11 cellular contexts compared by ENCODE assay signal in the genomic region with DNA sequence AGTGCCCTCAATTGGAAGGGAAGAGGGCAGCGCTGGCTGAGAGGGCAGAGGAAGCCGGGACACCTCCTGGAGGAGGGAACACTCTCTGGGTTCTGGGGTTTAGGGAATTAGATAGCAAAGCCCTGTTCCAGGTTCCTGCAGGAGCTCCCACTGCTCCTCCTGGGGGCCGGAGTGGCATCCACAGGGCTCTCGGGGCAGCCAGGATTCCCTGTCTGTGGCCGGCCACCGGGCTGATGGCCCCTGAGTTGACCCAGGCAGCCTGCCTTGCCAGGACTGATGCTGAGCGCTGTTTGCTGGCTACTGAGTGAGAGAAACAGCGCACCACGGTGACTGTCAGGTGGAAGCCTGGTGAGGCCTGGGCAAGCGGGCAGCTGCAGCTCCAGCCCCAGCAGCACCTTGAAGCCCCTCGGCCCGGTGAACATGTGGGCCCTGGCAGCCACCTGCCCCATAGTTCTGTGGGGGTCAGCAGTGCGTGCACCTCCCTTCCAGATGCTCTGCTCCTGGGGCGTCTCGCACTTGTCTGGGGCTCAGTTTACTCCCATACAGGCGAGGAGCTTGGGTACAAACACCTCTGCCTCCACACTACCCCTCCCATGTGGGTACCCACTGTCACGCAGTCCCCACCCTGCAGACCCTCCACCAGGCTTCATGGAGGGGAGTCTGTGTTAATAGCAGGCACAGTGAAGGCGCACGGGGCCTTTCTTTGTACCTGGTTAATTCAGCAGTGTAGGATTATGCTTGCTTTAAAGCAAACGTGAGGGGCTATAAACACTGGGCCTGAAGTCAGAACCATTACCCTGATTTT. TPM values are rescaled to one million over a fixed set of nuclear protein-coding genes. Genes with fewer than 3 reads are reported as not detected.
DNase-seq lines count a peak whose midpoint lies in the region; ATAC-seq and TF ChIP-seq lines count a peak whose summit lies in the region.
"Had no signal": no experiment of that assay in that cellular context is flagged by ENCODE, and none has a peak within 500 bp of the region (broad histone marks: within the 10 kb centered on the region; RNA-seq: fewer than 3 reads in every experiment).

No MANE protein-coding gene starts in this region.

- 64 to 72% methylated on average over 14 to 18 of the region's 20 CpGs for WGBS in lower leg skin, 2 donors

- peak overlapping the region; percentile 44; the same call in 1 of the 2 replicates for H2AFZ ChIP-seq in Loucy (ENCODE audit: low read length)

- no peak overlapping the region for H3K9ac ChIP-seq in Loucy (ENCODE audit: low read depth, low read length, poor library complexity, severe bottlenecking)

- H3K79me2 ChIP-seq in Loucy (ENCODE audit: insufficient read depth, low read length): no peaks in the 10 kb centered on the region

- peak; percentile 11 for DNase-seq in DMS53 (lab: John Stamatoyannopoulos, UW)
- DNase-seq in DMS53 treated with DMSO at 0.1 percent for 48 hours (lab: John Stamatoyannopoulos, UW; ENCODE audit: unreplicated experiment): no peak
- peak; percentile 79 for DNase-seq in chondrocyte (ENCODE audit: low spot score)
- DNase-seq in omental fat pad (ENCODE audit: low spot score): no peak
- DNase-seq in AG08396 (ENCODE audit: low spot score): no peak
- DNase-seq in NCI-H2081 treated with DMSO at 0.1 percent for 48 hours (lab: John Stamatoyannopoulos, UW): no peak
- DNase-seq in lower leg skin (ENCODE audit: low spot score in 2 of 2): no peak

- no peak overlapping the region for H3K4me2 ChIP-seq in Loucy (ENCODE audit: low read depth, low read length, poor library complexity, severe bottlenecking)

- no peaks in the 10 kb centered on the region for H3F3A ChIP-seq in Loucy (ENCODE audit: low read depth)

- H3K4me1 Mint-ChIP-seq in chondrocyte (ENCODE audit: low read depth): peaks cover 12% of the 10 kb centered on the region

- H3K4me3 ChIP-seq in Loucy (ENCODE audit: low read length, poor library complexity, severe bottlenecking) (no peak overlapping the region), lower leg skin (ENCODE audit: low read depth, poor library complexity, severe bottlenecking) (no peak overlapping the region)

- no peak for TF ChIP-seq POLR2A in lower leg skin (IDR thresholded peaks at IDR 0.05)

- H3K27me3 ChIP-seq in Loucy (ENCODE audit: insufficient read depth, low read length, poor library complexity, severe bottlenecking): no peaks in the 10 kb centered on the region
- H3K27me3 ChIP-seq: right atrium auricular region had no signal

- H3K4me3 Mint-ChIP-seq in chondrocyte (ENCODE audit: unreplicated experiment): no peak overlapping the region

- ATAC-seq in omental fat pad (ENCODE audit: low FRiP score): peak; percentile 4

- H3K9me2 ChIP-seq in Loucy (replicated peaks; ENCODE audit: low read depth, low read length): no peaks in the 10 kb centered on the region

- H3K9me3 ChIP-seq in Loucy (ENCODE audit: insufficient read depth, low read depth, low read length): no peaks in the 10 kb centered on the region
- H3K9me3 ChIP-seq: right atrium auricular region had no signal

- TF ChIP-seq CTCF in Loucy (conservative IDR thresholded peaks at IDR 0.05; ENCODE audit: low read length) (no peak), chondrocyte (IDR thresholded peaks at IDR 0.05) (no peak), omental fat pad (IDR thresholded peaks at IDR 0.05) (no peak), lower leg skin (IDR thresholded peaks at IDR 0.05) (no peak)

- intact Hi-C loops in lower leg skin (cut with DNase I; ENCODE audit: low total_unique reads): no loop called here

- no peaks in the 10 kb centered on the region for H4K20me1 ChIP-seq in Loucy (ENCODE audit: insufficient read depth, low read length, poor library complexity, severe bottlenecking)

- no peaks in the 10 kb centered on the region for H3K36me3 Mint-ChIP-seq in chondrocyte (ENCODE audit: low read depth)

- H3K36me3 ChIP-seq in Loucy (ENCODE audit: insufficient read depth, low read length): no peaks in the 10 kb centered on the region
- H3K36me3 ChIP-seq: right atrium auricular region had no signal

- peaks cover 7% of the 10 kb centered on the region for H3K4me1 ChIP-seq in Loucy (ENCODE audit: insufficient read depth, low read length, poor library complexity, severe bottlenecking)

- H3K27me3 Mint-ChIP-seq in chondrocyte (ENCODE audit: low read depth): peaks cover 16% of the 10 kb centered on the region

- peak overlapping the region; percentile 24 for H3K27ac Mint-ChIP-seq in chondrocyte (ENCODE audit: unreplicated experiment)

- no peaks in the 10 kb centered on the region for H3K9me3 Mint-ChIP-seq in chondrocyte (ENCODE audit: low read depth)

RNA-seq across cellular contexts. Expression of a gene that starts 7.7 kb away (rescaled TPM):
- total RNA-seq in chondrocyte (not detected in 3 replicates), omental fat pad (not detected), lower leg skin (1 to 10 TPM in 1 of 4 donors, under 1 TPM in 1, not detected in 2; 0.23 to 1.1 TPM)
- total RNA-seq: A172, right atrium auricular region had no signal

RNA-seq across cellular contexts. Expression of a gene that starts 53.0 kb away (rescaled TPM):
- total RNA-seq in chondrocyte (not detected in 3 replicates), omental fat pad (1 to 10 TPM in 1 of 4 donors, under 1 TPM in 1, not detected in 2; 0.31 to 1.4 TPM), lower leg skin (under 1 TPM in 1 of 4 donors, not detected in 3; 0.16 TPM)
- total RNA-seq: A172, kidney epithelial cell, right atrium auricular region had no signal

RNA-seq across cellular contexts. Expression of a gene that starts 55.4 kb away (rescaled TPM):
- not detected in 3 replicates for total RNA-seq in chondrocyte
- total RNA-seq in omental fat pad: 10 to 100 TPM in 1 of 4 donors, 1 to 10 TPM in 3; 3.6 to 15.9 (median 5.9) TPM
- total RNA-seq in lower leg skin: under 1 TPM in 3 of 4 donors, not detected in 1; 0.34 to 0.84 (median 0.59) TPM
- total RNA-seq: kidney epithelial cell had no signal

Comparison
In these comparisons a context has a peak if more than half of its experiments do, and no peak if none do; other contexts are left out.
1. DNase-seq: peak in DMS53 (single experiment) and chondrocyte (single experiment); none in DMS53 treated with DMSO at 0.1 percent for 48 hours (single experiment), omental fat pad (single experiment), AG08396 (single experiment), NCI-H2081 treated with DMSO at 0.1 percent for 48 hours (single experiment) and lower leg skin (0 of 2).